16 cellular contexts compared by ENCODE assay signal in genomic region chr1:58717979-58718378, GRCh38. TPM values are rescaled to one million over a fixed set of nuclear protein-coding genes. Genes with fewer than 3 reads are reported as not detected.
DNase-seq lines count a peak whose midpoint lies in the region; ATAC-seq and TF ChIP-seq lines count a peak whose summit lies in the region.
"Had no signal": no experiment of that assay in that cellular context is flagged by ENCODE, and none has a peak within 500 bp of the region (broad histone marks: within the 10 kb centered on the region; RNA-seq: fewer than 3 reads in every experiment).

No MANE protein-coding gene starts in this region.

- H3K4me3 ChIP-seq in effector memory CD4-positive, alpha-beta T cell (ENCODE audit: insufficient read depth, low read depth, low read length, poor library complexity, severe bottlenecking) = peak overlapping the region; percentile 30
- no peak overlapping the region for H3K4me3 ChIP-seq in osteoblast (ENCODE audit: insufficient read depth, low read length)
- H3K4me3 ChIP-seq: coronary artery, left lung, psoas muscle, SJSA1 had no signal

- H2AFZ ChIP-seq in osteoblast (ENCODE audit: low read length) = no peak overlapping the region

- H3K27me3 ChIP-seq in effector memory CD4-positive, alpha-beta T cell (replicated peaks; ENCODE audit: control insufficient read depth, insufficient read depth, low read length, poor library complexity, severe bottlenecking) = no peaks in the 10 kb centered on the region
- H3K27me3 ChIP-seq in osteoblast (ENCODE audit: insufficient read depth, low read length) = no peaks in the 10 kb centered on the region
- H3K27me3 ChIP-seq: left lung, SJSA1 had no signal

- peak; percentile 75 for DNase-seq in activated CD4-positive, alpha-beta T cell treated with anti-CD3 and anti-CD28 coated beads, Interleukin-2, amount 10 ng/mL, durations not matched to agents 24 days and 14 days
- no peak for DNase-seq in activated CD4-positive, alpha-beta T cell treated with anti-CD3 and anti-CD28 coated beads for 1 hour
- DNase-seq in effector memory CD4-positive, alpha-beta T cell = no peak
- peak; percentile 36 for DNase-seq in stimulated activated CD8-positive, alpha-beta memory T cell treated with anti-CD3 and anti-CD28 coated beads, Interleukin-4, amount 100 ng/mL, for 48 hours
- DNase-seq in hippocampal formation (lab: John Stamatoyannopoulos, UW) = no peak
- DNase-seq in osteoblast (ENCODE audit: insufficient read length, low spot score, missing footprints) = no peak
- DNase-seq: EL, foreskin melanocyte, left lung, NCI-H1105, NCI-H526, psoas muscle had no signal

- H3K36me3 ChIP-seq in effector memory CD4-positive, alpha-beta T cell (ENCODE audit: control insufficient read depth, insufficient read depth, low read length) = no peaks in the 10 kb centered on the region
- H3K36me3 ChIP-seq in osteoblast (ENCODE audit: insufficient read depth, low read length) = no peaks in the 10 kb centered on the region
- H3K36me3 ChIP-seq: left lung, SJSA1 had no signal

- no peak for ATAC-seq in GM21360 (IDR thresholded peaks at IDR 0.05; ENCODE audit: unreplicated experiment)
- ATAC-seq: left lung had no signal

- peaks cover 17% of the 10 kb centered on the region for H3K4me1 ChIP-seq in effector memory CD4-positive, alpha-beta T cell (ENCODE audit: control insufficient read depth, insufficient read depth, low read length, poor library complexity, severe bottlenecking)
- H3K4me1 ChIP-seq in osteoblast (ENCODE audit: insufficient read depth, low read length) = peaks cover 25% of the 10 kb centered on the region
- H3K4me1 ChIP-seq: psoas muscle had no signal

- peak overlapping the region; percentile 36; the same call in 1 of the 2 replicates for H3K27ac ChIP-seq in VCaP
- H3K27ac ChIP-seq in effector memory CD4-positive, alpha-beta T cell (ENCODE audit: insufficient read depth, low read length, poor library complexity, severe bottlenecking) = peak overlapping the region; percentile 7
- no peak overlapping the region for H3K27ac ChIP-seq in osteoblast (ENCODE audit: low read depth, low read length)
- H3K27ac ChIP-seq: coronary artery, psoas muscle, SJSA1 had no signal

- no peaks in the 10 kb centered on the region for H3K9me3 ChIP-seq in effector memory CD4-positive, alpha-beta T cell (ENCODE audit: control insufficient read depth, low read length)
- H3K9me3 ChIP-seq in osteoblast (ENCODE audit: low read depth, low read length) = no peaks in the 10 kb centered on the region
- H3K9me3 ChIP-seq: left lung, psoas muscle, SJSA1 had no signal

- no peaks in the 10 kb centered on the region for H4K20me1 ChIP-seq in osteoblast (ENCODE audit: insufficient read depth, low read length)

- peak overlapping the region; percentile 9 for H3K27ac Mint-ChIP-seq in activated CD4-positive, alpha-beta T cell treated with anti-CD3 and anti-CD28 coated beads, Interleukin-2, amount 10 ng/mL, durations not matched to agents 24 days and 14 days

- no peak overlapping the region for H3K4me2 ChIP-seq in osteoblast (ENCODE audit: insufficient read depth, low read length)

- peak overlapping the region; percentile 50 for H3K4me3 Mint-ChIP-seq in activated CD4-positive, alpha-beta T cell treated with anti-CD3 and anti-CD28 coated beads, Interleukin-2, amount 10 ng/mL, durations not matched to agents 24 days and 14 days

- no peaks in the 10 kb centered on the region for H3K36me3 Mint-ChIP-seq in activated CD4-positive, alpha-beta T cell treated with anti-CD3 and anti-CD28 coated beads, Interleukin-2, amount 10 ng/mL, durations not matched to agents 24 days and 14 days (ENCODE audit: low read depth)

- intact Hi-C loops in activated CD4-positive, alpha-beta T cell treated with anti-CD3 and anti-CD28 coated beads, Interleukin-2, amount 10 ng/mL, durations not matched to agents 24 days and 14 days (cut with micrococcal nuclease) = no loop called here

- H3K9me3 Mint-ChIP-seq in activated CD4-positive, alpha-beta T cell treated with anti-CD3 and anti-CD28 coated beads, Interleukin-2, amount 10 ng/mL, durations not matched to agents 24 days and 14 days = peaks cover 5% of the 10 kb centered on the region

- H3K4me1 Mint-ChIP-seq in activated CD4-positive, alpha-beta T cell treated with anti-CD3 and anti-CD28 coated beads, Interleukin-2, amount 10 ng/mL, durations not matched to agents 24 days and 14 days = peaks cover 21% of the 10 kb centered on the region

- H3K27me3 Mint-ChIP-seq in activated CD4-positive, alpha-beta T cell treated with anti-CD3 and anti-CD28 coated beads, Interleukin-2, amount 10 ng/mL, durations not matched to agents 24 days and 14 days = peaks cover 8% of the 10 kb centered on the region

- no peaks in the 10 kb centered on the region for H3K79me2 ChIP-seq in osteoblast (ENCODE audit: insufficient read depth, low read length)

- TF ChIP-seq CTCF in VCaP (conservative IDR thresholded peaks at IDR 0.05) = no peak
- TF ChIP-seq CTCF in osteoblast (IDR thresholded peaks at IDR 0.05; ENCODE audit: extremely low read depth, low read depth, low read length) = no peak

RNA-seq across cellular contexts. Expression of gene MYSM1, which starts 18.1 kb away (rescaled TPM):
- total RNA-seq in activated CD4-positive, alpha-beta T cell treated with anti-CD3 and anti-CD28 coated beads, Interleukin-2, amount 10 ng/mL, durations not matched to agents 24 days and 14 days = 42.4 and 43.9 TPM in 2 replicates
- 19.2 and 25.7 TPM in 2 replicates for total RNA-seq in osteoblast

Comparison
In these comparisons a context has a peak if more than half of its experiments do, and no peak if none do; other contexts are left out.
1. DNase-seq: peak in activated CD4-positive, alpha-beta T cell treated with anti-CD3 and anti-CD28 coated beads, Interleukin-2, amount 10 ng/mL, durations not matched to agents 24 days and 14 days (single experiment) and stimulated activated CD8-positive, alpha-beta memory T cell treated with anti-CD3 and anti-CD28 coated beads, Interleukin-4, amount 100 ng/mL, for 48 hours (single experiment); none in activated CD4-positive, alpha-beta T cell treated with anti-CD3 and anti-CD28 coated beads for 1 hour (single experiment), effector memory CD4-positive, alpha-beta T cell (0 of 3), hippocampal formation (0 of 2) and osteoblast (single experiment).